In genomic region chr16:29897333-29897732, GRCh38 we compare ENCODE assay signal across 17 cellular contexts. TPM values are rescaled to one million over a fixed set of nuclear protein-coding genes. Genes with fewer than 3 reads are reported as not detected.
DNase-seq lines count a peak whose midpoint lies in the region; ATAC-seq and TF ChIP-seq lines count a peak whose summit lies in the region.
"Had no signal": no experiment of that assay in that cellular context is flagged by ENCODE, and none has a peak within 500 bp of the region (broad histone marks: within the 10 kb centered on the region; RNA-seq: fewer than 3 reads in every experiment).

No MANE protein-coding gene starts in this region.

- no peak overlapping the region for H2BK12ac ChIP-seq in H9 (ENCODE audit: insufficient read length, low read depth, low read length)

- H3K27ac ChIP-seq in 22Rv1 (peak overlapping the region; percentile 93), H9 (ENCODE audit: insufficient read length, low read depth, low read length) (no peak overlapping the region), hepatocyte (no peak overlapping the region), brain microvascular endothelial cell (no peak overlapping the region)
- H3K27ac ChIP-seq: A549 had no signal

- H3K4me1 Mint-ChIP-seq in H9 (peaks cover 24 to 29% of the 10 kb centered on the region in 2 experiments), brain (peaks cover 41% of the 10 kb centered on the region)

- H3K23me2 ChIP-seq in H9 (ENCODE audit: insufficient read length, low read depth, low read length, poor library complexity, severe bottlenecking): peaks cover 25% of the 10 kb centered on the region

- H3T11ph ChIP-seq in H9 (ENCODE audit: low read length): no peak overlapping the region

- TF ChIP-seq CTCF in 22Rv1 (IDR thresholded peaks at IDR 0.05) (no peak), H9 (conservative IDR thresholded peaks at IDR 0.05) (no peak), brain (conservative IDR thresholded peaks at IDR 0.05) (no peak), hepatocyte (IDR thresholded peaks at IDR 0.05; ENCODE audit: poor library complexity) (no peak), brain microvascular endothelial cell (IDR thresholded peaks at IDR 0.05; ENCODE audit: low read depth, low read length, missing control alignments) (no peak)

- H2BK15ac ChIP-seq in H9 (ENCODE audit: low read depth, low read length): no peak overlapping the region

- no peaks in the 10 kb centered on the region for H4K20me1 ChIP-seq in H9 (ENCODE audit: control insufficient read depth, insufficient read depth, insufficient read length)
- no peaks in the 10 kb centered on the region for H4K20me1 ChIP-seq in hepatocyte (ENCODE audit: insufficient read depth, poor library complexity, severe bottlenecking)

- no peak overlapping the region for H3K23ac ChIP-seq in H9 (ENCODE audit: insufficient read length, low read depth, low read length)

- peak overlapping the region; percentile 9; the same call in 1 of the 2 replicates for H3K4me3 ChIP-seq in iPS-18c (ENCODE audit: insufficient read depth, low read depth, low read length)
- H3K4me3 ChIP-seq in hepatocyte: no peak overlapping the region
- no peak overlapping the region for H3K4me3 ChIP-seq in brain microvascular endothelial cell (ENCODE audit: low read depth, low read length)
- H3K4me3 ChIP-seq: A549 had no signal

- no peak overlapping the region for H2BK5ac ChIP-seq in H9 (ENCODE audit: insufficient read length, low read length)

- no peak overlapping the region for H2BK20ac ChIP-seq in H9 (ENCODE audit: low read depth, low read length, poor library complexity, severe bottlenecking)

- H3K4ac ChIP-seq in H9 (ENCODE audit: low read depth, low read length): no peak overlapping the region

- DNase-seq in H9 (no peak), hepatocyte (ENCODE audit: low spot score) (no peak), brain microvascular endothelial cell (no peak)
- DNase-seq: CD8-positive, alpha-beta T cell; COR-L47; DMS153; DMS79 treated with DMSO at 0.1 percent for 48 hours; EL; GOT3; HCEC 1CT had no signal

- H4K5ac ChIP-seq in H9 (ENCODE audit: insufficient read length, low read depth, low read length): no peak overlapping the region

- H3K27me3 Mint-ChIP-seq in H9 (ENCODE audit: low read depth) (no peaks in the 10 kb centered on the region), brain (peaks cover 11% of the 10 kb centered on the region)

- no peak overlapping the region for H3K4me2 ChIP-seq in H9 (ENCODE audit: insufficient read depth, insufficient read length, low read length)
- no peak overlapping the region for H3K4me2 ChIP-seq in hepatocyte

- H3K36me3 Mint-ChIP-seq in H9 (ENCODE audit: insufficient read depth in 1 of 3, low read depth in 3 of 3) (peaks cover 9 to 28% (median 22%) of the 10 kb centered on the region in 3 experiments; a peak in 6 of 7 replicates), brain (peaks cover 17% of the 10 kb centered on the region)
- H3K36me3 Mint-ChIP-seq: CD14-positive monocyte; CD8-positive, alpha-beta T cell had no signal

- H2BK120ac ChIP-seq in H9 (ENCODE audit: low read depth, low read length, poor library complexity, severe bottlenecking): no peak overlapping the region

- no peak overlapping the region for H3K9ac ChIP-seq in H9 (ENCODE audit: extremely low read depth, insufficient read length, low read length)

- H3K27me3 ChIP-seq in H9 (ENCODE audit: insufficient read depth, low read length) (no peaks in the 10 kb centered on the region), hepatocyte (no peaks in the 10 kb centered on the region), brain microvascular endothelial cell (replicated peaks) (peaks cover 3% of the 10 kb centered on the region)

- WGBS in H9 (ENCODE audit: extremely low coverage, insufficient read length, low lambda C conversion rate): 100% methylated on average over 2 of the region's 4 CpGs
- WGBS in hepatocyte (ENCODE audit: low lambda C conversion rate, missing lambda C conversion rate): 84% methylated on average over 4 of the region's 4 CpGs

- peaks cover 3% of the 10 kb centered on the region for H3K79me1 ChIP-seq in H9 (ENCODE audit: insufficient read depth, low read depth, low read length, poor library complexity, severe bottlenecking)

- no peak overlapping the region for H3K27ac Mint-ChIP-seq in H9
- H3K27ac Mint-ChIP-seq in brain: peak overlapping the region; percentile 5 to 98 (median 11)
- H3K27ac Mint-ChIP-seq: CD8-positive, alpha-beta T cell had no signal

- no peaks in the 10 kb centered on the region; a peak in 1 of 5 replicates for H3K9me3 Mint-ChIP-seq in H9
- H3K9me3 Mint-ChIP-seq in brain: peaks cover 0 to 4% (median 0%) of the 10 kb centered on the region in 5 experiments
- H3K9me3 Mint-ChIP-seq: CD8-positive, alpha-beta T cell had no signal

- H3K36me3 ChIP-seq in hepatocyte (replicated peaks; ENCODE audit: insufficient read depth, low read depth) (no peaks in the 10 kb centered on the region), brain microvascular endothelial cell (replicated peaks) (no peaks in the 10 kb centered on the region)

- H3K56ac ChIP-seq in H9 (ENCODE audit: insufficient read length, low read depth, low read length): no peak overlapping the region

- no peak overlapping the region for H2AK5ac ChIP-seq in H9 (ENCODE audit: insufficient read length, low read length)

- no peak overlapping the region for H3K14ac ChIP-seq in H9 (ENCODE audit: insufficient read depth, low read length)

- H3K9me3 ChIP-seq in H9 (ENCODE audit: control insufficient read depth, low read depth, low read length) (no peaks in the 10 kb centered on the region), iPS-18c (ENCODE audit: control insufficient read depth, insufficient read depth, low read length) (peaks cover 2% of the 10 kb centered on the region), hepatocyte (ENCODE audit: low read depth) (no peaks in the 10 kb centered on the region)
- H3K9me3 ChIP-seq: A549 had no signal

- in situ Hi-C loops in brain microvascular endothelial cell (cut with HindIII; ENCODE audit: low pct_ligation_motif_present, low sequenced_read_pairs): no loop called here

- H3K4me3 Mint-ChIP-seq in H9 (peak overlapping the region; percentile 34 to 88; a peak in 4 of 5 replicates), brain (peak overlapping the region; percentile 87 to 94 (median 92))
- H3K4me3 Mint-ChIP-seq: CD8-positive, alpha-beta T cell had no signal

- ATAC-seq in GM21737 (IDR thresholded peaks at IDR 0.05; ENCODE audit: unreplicated experiment): no peak
- no peak for ATAC-seq in HG03457 (IDR thresholded peaks at IDR 0.05; ENCODE audit: unreplicated experiment)
- ATAC-seq: A549; CD8-positive, alpha-beta T cell had no signal

- H3K4me1 ChIP-seq in H9 (ENCODE audit: insufficient read depth, low read length): peaks cover 2% of the 10 kb centered on the region
- peaks cover 11% of the 10 kb centered on the region for H3K4me1 ChIP-seq in hepatocyte (ENCODE audit: insufficient read depth)

- H4K91ac ChIP-seq in H9 (ENCODE audit: insufficient read length, low read depth, low read length): no peak overlapping the region

- no peak overlapping the region for H3K18ac ChIP-seq in H9 (ENCODE audit: insufficient read length, low read depth, low read length)

- H3K79me2 ChIP-seq in H9 (ENCODE audit: insufficient read depth, low read length) (no peaks in the 10 kb centered on the region; the same call in 1 of the 2 replicates), hepatocyte (peaks cover 2% of the 10 kb centered on the region)

- H2AFZ ChIP-seq in H9 (ENCODE audit: low read length): no peak overlapping the region
- no peak overlapping the region for H2AFZ ChIP-seq in hepatocyte

- H3K9me2 ChIP-seq in hepatocyte (replicated peaks; ENCODE audit: insufficient read depth): no peaks in the 10 kb centered on the region

- H4K8ac ChIP-seq in H9 (replicated peaks; ENCODE audit: insufficient read length, low read depth, low read length): no peak overlapping the region

RNA-seq across cellular contexts. Expression of gene SEZ6L2, which starts 2.0 kb away (rescaled TPM):
- 44.7 and 50.8 TPM in 2 replicates for total RNA-seq in H9 (2021)
- polyA plus RNA-seq in brain (ENCODE audit: insufficient read depth, low read depth, low replicate concordance): 187 TPM
- total RNA-seq in hepatocyte: 18.0 and 36.1 TPM in 2 replicates
- 39.9 and 45.8 TPM in 2 replicates for polyA plus RNA-seq in hepatocyte
- total RNA-seq: CD8-positive, alpha-beta T cell had no signal
- polyA plus RNA-seq: CD14-positive monocyte had no signal

RNA-seq across cellular contexts. Expression of gene ASPHD1, which starts 3.0 kb away (rescaled TPM):
- total RNA-seq in H9 (2021): 16.7 and 17.9 TPM in 2 replicates
- polyA plus RNA-seq in brain (ENCODE audit: insufficient read depth, low read depth, low replicate concordance): 115 TPM
- 12.6 and 18.6 TPM in 2 replicates for total RNA-seq in hepatocyte
- 35.5 and 40.0 TPM in 2 replicates for polyA plus RNA-seq in hepatocyte
- total RNA-seq: CD8-positive, alpha-beta T cell had no signal
- polyA plus RNA-seq: CD14-positive monocyte had no signal

RNA-seq across cellular contexts. Expression of gene KCTD13, which starts 28.7 kb away (rescaled TPM):
- total RNA-seq in H9 (2021): 16.8 and 18.3 TPM in 2 replicates
- polyA plus RNA-seq in brain (ENCODE audit: insufficient read depth, low read depth, low replicate concordance): 61.7 TPM
- total RNA-seq in hepatocyte: 5.3 and 14.3 TPM in 2 replicates
- 18.8 and 23.5 TPM in 2 replicates for polyA plus RNA-seq in hepatocyte

RNA-seq across cellular contexts. Expression of gene CDIPT, which starts 34.3 kb away (rescaled TPM):
- total RNA-seq in H9 (2021) (70.0 and 70.6 TPM in 2 replicates), hepatocyte (94.1 and 97.1 TPM in 2 replicates)
- polyA plus RNA-seq in brain (ENCODE audit: insufficient read depth, low read depth, low replicate concordance) (200 TPM), hepatocyte (143 and 147 TPM in 2 replicates)

Comparison
In these comparisons a context has a peak if more than half of its experiments do, and no peak if none do; other contexts are left out.
1. H3K27ac Mint-ChIP-seq: peak in brain (5 of 5); none in H9 (0 of 3).